15 cellular contexts compared by ENCODE assay signal in genomic region chr14:76922599-76922998, GRCh38.
DNase-seq lines count a peak whose midpoint lies in the region; ATAC-seq, FAIRE-seq and TF ChIP-seq lines count a peak whose summit lies in the region.
"Had no signal": no experiment of that assay in that cellular context is flagged by ENCODE, and none has a peak within 500 bp of the region (broad histone marks: within the 10 kb centered on the region; RNA-seq: fewer than 3 reads in every experiment).

No MANE protein-coding gene starts in this region.

- TF ChIP-seq CTCF in CD4-positive, alpha-beta T cell (IDR thresholded peaks at IDR 0.05) = no peak
- TF ChIP-seq CTCF in nephron progenitor cell (IDR thresholded peaks at IDR 0.05) (no peak), HepG2 (CRISPR knock-in tag; IDR thresholded peaks at IDR 0.05) (no peak), PC-9 (conservative IDR thresholded peaks at IDR 0.05) (no peak)

- POLR2A ChIA-PET in CD4-positive, alpha-beta T cell (lab: Charles Lee) = no interaction called here
- POLR2A ChIA-PET in HepG2 (lab: Yijun Ruan, JAX) (no interaction called here), PC-9 (lab: Charles Lee; ENCODE audit: unreplicated experiment) (interaction anchor here (0.6 kb wide), 1 partner anchor 39 kb away, joined by 3 read pairs; no protein-coding TSS in a partner anchor)

- peaks cover 86% of the 10 kb centered on the region for H3K4me1 Mint-ChIP-seq in CD4-positive, alpha-beta T cell (ENCODE audit: low read depth)
- peaks cover 97% of the 10 kb centered on the region for H3K4me1 Mint-ChIP-seq in nephron progenitor cell

- BruUV-seq in HepG2 (replicated peaks; lab: Mats Ljungman, UMichigan) = no TSS peak
- no TSS peak for BruUV-seq in PC-9 (replicated peaks; lab: Mats Ljungman, UMichigan)

- no peak overlapping the region for H3K9ac ChIP-seq in HepG2 (ENCODE audit: insufficient read depth, low read depth, low read length)

- H3K4me1 ChIP-seq in HepG2 (ENCODE audit: insufficient read depth, low read length) (peaks cover 62% of the 10 kb centered on the region), PC-9 (replicated peaks; ENCODE audit: insufficient read depth) (peaks cover 42% of the 10 kb centered on the region)

- H3K36me3 ChIP-seq in KOPT-K1 (ENCODE audit: insufficient read depth, low read length) (no peaks in the 10 kb centered on the region), HepG2 (replicated peaks in 1 of 2; ENCODE audit: control insufficient read depth in 1 of 2, insufficient read depth in 2 of 2, low read length in 2 of 2) (no peaks in the 10 kb centered on the region), PC-9 (ENCODE audit: low read depth) (no peaks in the 10 kb centered on the region)
- H3K36me3 ChIP-seq: esophagus squamous epithelium, neutrophil had no signal

- H3K4me2 ChIP-seq in HepG2 (ENCODE audit: low read depth, low read length) (no peak overlapping the region), PC-9 (no peak overlapping the region)

- H4K20me1 ChIP-seq in HepG2 (ENCODE audit: insufficient read depth, low read length) (no peaks in the 10 kb centered on the region), PC-9 (ENCODE audit: insufficient read depth) (no peaks in the 10 kb centered on the region)

- H3K4me3 Mint-ChIP-seq in CD4-positive, alpha-beta T cell = no peak overlapping the region
- peak overlapping the region; percentile 13 for H3K4me3 Mint-ChIP-seq in nephron progenitor cell

- peaks cover 43% of the 10 kb centered on the region for H3F3A ChIP-seq in PC-9 (ENCODE audit: insufficient read depth, low read depth)

- ATAC-seq in CD4-positive, alpha-beta T cell (ENCODE audit: poor library complexity) = no peak
- no peak for ATAC-seq in HepG2

- no peak for TF ChIP-seq POLR2A in HepG2 (IDR thresholded peaks at IDR 0.05; ENCODE audit: insufficient read depth in 1 of 2, low read depth in 2 of 2, low read length in 2 of 2)

- TF ChIP-seq EP300 in HepG2 (IDR thresholded peaks at IDR 0.05; ENCODE audit: low read depth in 2 of 2, low read length in 2 of 2) = no peak
- TF ChIP-seq EP300 in HepG2 (CRISPR knock-in tag; IDR thresholded peaks at IDR 0.05; ENCODE audit: borderline replicate concordance) = no peak

- H2AFZ ChIP-seq in HepG2 (ENCODE audit: low read length) (no peak overlapping the region), PC-9 (no peak overlapping the region)

- WGBS in HepG2 (ENCODE audit: low lambda C conversion rate) = 63% methylated on average over 11 of the region's 12 CpGs

- H3K79me2 ChIP-seq in HepG2 (ENCODE audit: insufficient read depth, low read length) = no peaks in the 10 kb centered on the region
- H3K79me2 ChIP-seq in PC-9 (ENCODE audit: low read depth) = no peaks in the 10 kb centered on the region

- intact Hi-C loops in CD4-positive, alpha-beta T cell (cut with DNase I, micrococcal nuclease) = no loop called here
- intact Hi-C loops in HepG2 (cut with micrococcal nuclease; ENCODE audit: unreplicated experiment) = no loop called here
- intact Hi-C loops in PC-9 (cut with micrococcal nuclease; ENCODE audit: unreplicated experiment) = no loop called here

- no peak overlapping the region for H3K27ac ChIP-seq in CD4-positive, alpha-beta T cell (ENCODE audit: low read depth, low read length)
- peak overlapping the region; percentile 78 for H3K27ac ChIP-seq in KOPT-K1 (ENCODE audit: low read depth, low read length, poor library complexity, severe bottlenecking)
- no peak overlapping the region for H3K27ac ChIP-seq in HepG2 (ENCODE audit: extremely low read length, insufficient read depth, low read length)
- H3K27ac ChIP-seq in PC-9 = no peak overlapping the region
- H3K27ac ChIP-seq: esophagus squamous epithelium, neutrophil, RWPE1 had no signal

- no peak for TF ChIP-seq RAD21 in HepG2 (CRISPR knock-in tag; IDR thresholded peaks at IDR 0.05)

- CTCF ChIA-PET in CD4-positive, alpha-beta T cell (lab: Charles Lee) = interaction anchor here (0.7 to 1.2 kb wide), 3 partner anchors 9 to 106 kb away, joined by 3 to 4 read pairs (median 3); no protein-coding TSS in a partner anchor
- CTCF ChIA-PET in HepG2 (lab: Yijun Ruan, JAX; ENCODE audit: low intra/inter-chr PET ratio, low total read pairs) = no interaction called here
- CTCF ChIA-PET in PC-9 (lab: Charles Lee) = interaction anchor here (0.6 to 0.7 kb wide), 4 partner anchors 31 to 103 kb away, joined by 3 to 6 read pairs (median 4); no protein-coding TSS in a partner anchor

- FAIRE-seq in frontal cortex (lab: Jason Lieb, UNC) (no peak), HepG2 (lab: Jason Lieb, UNC) (no peak)
- FAIRE-seq: H54, islet of Langerhans had no signal

- no peaks in the 10 kb centered on the region for H3K9me3 ChIP-seq in CD4-positive, alpha-beta T cell (ENCODE audit: control insufficient read depth, low read length)
- no peaks in the 10 kb centered on the region for H3K9me3 ChIP-seq in KOPT-K1 (ENCODE audit: insufficient read depth, low read length, poor library complexity, severe bottlenecking)
- H3K9me3 ChIP-seq in HepG2 (ENCODE audit: low read length) = no peaks in the 10 kb centered on the region
- no peaks in the 10 kb centered on the region for H3K9me3 ChIP-seq in PC-9 (ENCODE audit: insufficient read depth, low read depth)
- H3K9me3 ChIP-seq: Caco-2, esophagus squamous epithelium, neutrophil had no signal

- H3K27ac Mint-ChIP-seq in CD4-positive, alpha-beta T cell = peak overlapping the region; percentile 86
- peak overlapping the region; percentile 91 for H3K27ac Mint-ChIP-seq in nephron progenitor cell

- no peaks in the 10 kb centered on the region for H3K36me3 Mint-ChIP-seq in CD4-positive, alpha-beta T cell (ENCODE audit: low read depth)
- H3K36me3 Mint-ChIP-seq in nephron progenitor cell (ENCODE audit: low read depth) = no peaks in the 10 kb centered on the region

- no peaks in the 10 kb centered on the region for H3K9me3 Mint-ChIP-seq in CD4-positive, alpha-beta T cell
- no peaks in the 10 kb centered on the region for H3K9me3 Mint-ChIP-seq in nephron progenitor cell

- H3K4me3 ChIP-seq in HepG2 (replicated peaks in 1 of 3; ENCODE audit: insufficient read depth in 1 of 3, low read depth in 2 of 3, low read length in 3 of 3) = no peak overlapping the region
- H3K4me3 ChIP-seq in PC-9 = no peak overlapping the region
- H3K4me3 ChIP-seq: esophagus squamous epithelium had no signal

- no peak for DNase-seq in CD4-positive, alpha-beta T cell
- peak; percentile 41 for DNase-seq in cerebellar cortex (ENCODE audit: low spot score)
- no peak for DNase-seq in nephron progenitor cell
- no peak for DNase-seq in frontal cortex (ENCODE audit: low spot score in 2 of 2)
- DNase-seq in HepG2 (ENCODE audit: low spot score) = no peak
- no peak for DNase-seq in PC-9
- DNase-seq in HT-29 (ENCODE audit: low spot score) = no peak
- DNase-seq: Caco-2, esophagus squamous epithelium, KG1 had no signal

- H3K27me3 Mint-ChIP-seq in CD4-positive, alpha-beta T cell = no peaks in the 10 kb centered on the region
- peaks cover 6% of the 10 kb centered on the region for H3K27me3 Mint-ChIP-seq in nephron progenitor cell (ENCODE audit: low read depth, poor library complexity)

- H3K9me2 ChIP-seq in PC-9 (ENCODE audit: insufficient read depth) = no peaks in the 10 kb centered on the region

- H3K27me3 ChIP-seq in CD4-positive, alpha-beta T cell (ENCODE audit: control insufficient read depth, insufficient read depth, low read length) = no peaks in the 10 kb centered on the region
- peaks cover 3 to 24% of the 10 kb centered on the region in 2 experiments; a peak in 3 of 5 replicates for H3K27me3 ChIP-seq in HepG2 (ENCODE audit: control insufficient read depth in 1 of 2, insufficient read depth in 2 of 2, low read length in 2 of 2)
- no peaks in the 10 kb centered on the region for H3K27me3 ChIP-seq in PC-9 (ENCODE audit: insufficient read depth, low read depth)
- H3K27me3 ChIP-seq: esophagus squamous epithelium had no signal

- in situ Hi-C loops in HepG2 (cut with HindIII; ENCODE audit: extremely low pct_ligation_motif_present, low pct_unique_long_range_greater_than_20kb) = no loop called here

TF ChIP-seq in HepG2, 621 proteins besides CTCF, POLR2A, EP300 and RAD21:
- TF ChIP-seq ZNF138 (CRISPR knock-in tag; IDR thresholded peaks at IDR 0.05; ENCODE audit: low read depth) (no peak), ZNF530 (CRISPR knock-in tag; IDR thresholded peaks at IDR 0.05; ENCODE audit: low read depth) (no peak), EZH2 (conservative IDR thresholded peaks at IDR 0.05; ENCODE audit: low read depth, low read length) (no peak), ZNF644 (CRISPR knock-in tag; IDR thresholded peaks at IDR 0.05; ENCODE audit: low read depth) (no peak), JUND (CRISPR knock-in tag; IDR thresholded peaks at IDR 0.05) (no peak), ZNF772 (CRISPR knock-in tag; IDR thresholded peaks at IDR 0.05) (no peak), MATR3 (CRISPR knock-in tag; IDR thresholded peaks at IDR 0.05) (no peak), ATF4 (CRISPR knock-in tag; IDR thresholded peaks at IDR 0.05) (no peak)
